In genomic region chr16:10876799-10877341, GRCh38 we compare ENCODE assay signal across 1 cellular context.
TF ChIP-seq lines count a peak whose summit lies in the region.

CIITA (plus strand) TSS chr16:10877202; CDS start chr16:10877331, 129 bp downstream.

TF ChIP-seq in GM12878, 131 proteins besides CTCF, POLR2A, EP300 and RAD21 (continued from another document and continues in another):
- TF ChIP-seq, protein P1, sequence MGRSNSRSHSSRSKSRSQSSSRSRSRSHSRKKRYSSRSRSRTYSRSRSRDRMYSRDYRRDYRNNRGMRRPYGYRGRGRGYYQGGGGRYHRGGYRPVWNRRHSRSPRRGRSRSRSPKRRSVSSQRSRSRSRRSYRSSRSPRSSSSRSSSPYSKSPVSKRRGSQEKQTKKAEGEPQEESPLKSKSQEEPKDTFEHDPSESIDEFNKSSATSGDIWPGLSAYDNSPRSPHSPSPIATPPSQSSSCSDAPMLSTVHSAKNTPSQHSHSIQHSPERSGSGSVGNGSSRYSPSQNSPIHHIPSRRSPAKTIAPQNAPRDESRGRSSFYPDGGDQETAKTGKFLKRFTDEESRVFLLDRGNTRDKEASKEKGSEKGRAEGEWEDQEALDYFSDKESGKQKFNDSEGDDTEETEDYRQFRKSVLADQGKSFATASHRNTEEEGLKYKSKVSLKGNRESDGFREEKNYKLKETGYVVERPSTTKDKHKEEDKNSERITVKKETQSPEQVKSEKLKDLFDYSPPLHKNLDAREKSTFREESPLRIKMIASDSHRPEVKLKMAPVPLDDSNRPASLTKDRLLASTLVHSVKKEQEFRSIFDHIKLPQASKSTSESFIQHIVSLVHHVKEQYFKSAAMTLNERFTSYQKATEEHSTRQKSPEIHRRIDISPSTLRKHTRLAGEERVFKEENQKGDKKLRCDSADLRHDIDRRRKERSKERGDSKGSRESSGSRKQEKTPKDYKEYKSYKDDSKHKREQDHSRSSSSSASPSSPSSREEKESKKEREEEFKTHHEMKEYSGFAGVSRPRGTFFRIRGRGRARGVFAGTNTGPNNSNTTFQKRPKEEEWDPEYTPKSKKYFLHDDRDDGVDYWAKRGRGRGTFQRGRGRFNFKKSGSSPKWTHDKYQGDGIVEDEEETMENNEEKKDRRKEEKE (IDR thresholded peaks at IDR 0.05), result no peak
- no peak for TF ChIP-seq USF2 (IDR thresholded peaks at IDR 0.05; ENCODE audit: borderline replicate concordance, low read depth, low read length)
- peak; percentile 74 to 92; a peak in 3 of 4 replicates for TF ChIP-seq IKZF2 (IDR thresholded peaks at IDR 0.05)
- peak; percentile 70; the same call in 1 of the 2 replicates for TF ChIP-seq HDGF (IDR thresholded peaks at IDR 0.05)
- TF ChIP-seq, protein P2, sequence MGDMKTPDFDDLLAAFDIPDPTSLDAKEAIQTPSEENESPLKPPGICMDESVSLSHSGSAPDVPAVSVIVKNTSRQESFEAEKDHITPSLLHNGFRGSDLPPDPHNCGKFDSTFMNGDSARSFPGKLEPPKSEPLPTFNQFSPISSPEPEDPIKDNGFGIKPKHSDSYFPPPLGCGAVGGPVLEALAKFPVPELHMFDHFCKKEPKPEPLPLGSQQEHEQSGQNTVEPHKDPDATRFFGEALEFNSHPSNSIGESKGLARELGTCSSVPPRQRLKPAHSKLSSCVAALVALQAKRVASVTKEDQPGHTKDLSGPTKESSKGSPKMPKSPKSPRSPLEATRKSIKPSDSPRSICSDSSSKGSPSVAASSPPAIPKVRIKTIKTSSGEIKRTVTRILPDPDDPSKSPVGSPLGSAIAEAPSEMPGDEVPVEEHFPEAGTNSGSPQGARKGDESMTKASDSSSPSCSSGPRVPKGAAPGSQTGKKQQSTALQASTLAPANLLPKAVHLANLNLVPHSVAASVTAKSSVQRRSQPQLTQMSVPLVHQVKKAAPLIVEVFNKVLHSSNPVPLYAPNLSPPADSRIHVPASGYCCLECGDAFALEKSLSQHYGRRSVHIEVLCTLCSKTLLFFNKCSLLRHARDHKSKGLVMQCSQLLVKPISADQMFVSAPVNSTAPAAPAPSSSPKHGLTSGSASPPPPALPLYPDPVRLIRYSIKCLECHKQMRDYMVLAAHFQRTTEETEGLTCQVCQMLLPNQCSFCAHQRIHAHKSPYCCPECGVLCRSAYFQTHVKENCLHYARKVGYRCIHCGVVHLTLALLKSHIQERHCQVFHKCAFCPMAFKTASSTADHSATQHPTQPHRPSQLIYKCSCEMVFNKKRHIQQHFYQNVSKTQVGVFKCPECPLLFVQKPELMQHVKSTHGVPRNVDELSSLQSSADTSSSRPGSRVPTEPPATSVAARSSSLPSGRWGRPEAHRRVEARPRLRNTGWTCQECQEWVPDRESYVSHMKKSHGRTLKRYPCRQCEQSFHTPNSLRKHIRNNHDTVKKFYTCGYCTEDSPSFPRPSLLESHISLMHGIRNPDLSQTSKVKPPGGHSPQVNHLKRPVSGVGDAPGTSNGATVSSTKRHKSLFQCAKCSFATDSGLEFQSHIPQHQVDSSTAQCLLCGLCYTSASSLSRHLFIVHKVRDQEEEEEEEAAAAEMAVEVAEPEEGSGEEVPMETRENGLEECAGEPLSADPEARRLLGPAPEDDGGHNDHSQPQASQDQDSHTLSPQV (IDR thresholded peaks at IDR 0.05), result peak; percentile 59; the same call in 1 of the 2 replicates
- TF ChIP-seq E2F8 (IDR thresholded peaks at IDR 0.05; ENCODE audit: low read depth, partially characterized antibody), result peak; percentile 72
- TF ChIP-seq, protein P3, sequence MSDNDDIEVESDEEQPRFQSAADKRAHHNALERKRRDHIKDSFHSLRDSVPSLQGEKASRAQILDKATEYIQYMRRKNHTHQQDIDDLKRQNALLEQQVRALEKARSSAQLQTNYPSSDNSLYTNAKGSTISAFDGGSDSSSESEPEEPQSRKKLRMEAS (IDR thresholded peaks at IDR 0.05; ENCODE audit: low read depth, low read length), result 0 out of 2 replicates have a peak, but pooled peaks have one; percentile 41
- TF ChIP-seq KDM1A (IDR thresholded peaks at IDR 0.05; ENCODE audit: borderline replicate concordance), result no peak
- peak; percentile 89 for TF ChIP-seq MTA2 (IDR thresholded peaks at IDR 0.05; ENCODE audit: low read depth)
- no peak for TF ChIP-seq RBBP5 (conservative IDR thresholded peaks at IDR 0.05)
- TF ChIP-seq ZBED1 (IDR thresholded peaks at IDR 0.05; ENCODE audit: borderline replicate concordance), result peak; percentile 89
- TF ChIP-seq POLR2AphosphoS2 (IDR thresholded peaks at IDR 0.05; ENCODE audit: low read depth, low read length), result peak; percentile 75; the same call in 1 of the 2 replicates
- TF ChIP-seq RAD51 (IDR thresholded peaks at IDR 0.05), result no peak; the same call in 1 of the 2 replicates
- TF ChIP-seq SMC3 (IDR thresholded peaks at IDR 0.05; ENCODE audit: borderline replicate concordance, low read length), result no peak
- peak; percentile 82 for TF ChIP-seq MEF2A (IDR thresholded peaks at IDR 0.05; ENCODE audit: insufficient read depth, low read depth, low read length)
- TF ChIP-seq MYB (IDR thresholded peaks at IDR 0.05; ENCODE audit: borderline replicate concordance, low read depth, low read length), result peak; percentile 72
- TF ChIP-seq TARDBP (IDR thresholded peaks at IDR 0.05; ENCODE audit: borderline replicate concordance), result peak; percentile 22; the same call in 1 of the 2 replicates
- TF ChIP-seq SUPT20H (IDR thresholded peaks at IDR 0.05; ENCODE audit: borderline replicate concordance, control insufficient read depth, low read depth, low read length), result peak; percentile 91; the same call in 1 of the 2 replicates
- no peak for TF ChIP-seq ZZZ3 (IDR thresholded peaks at IDR 0.05; ENCODE audit: control insufficient read depth, insufficient read length, low read depth)
- peak; percentile 88; the same call in 1 of the 2 replicates for TF ChIP-seq RB1 (IDR thresholded peaks at IDR 0.05; ENCODE audit: borderline replicate concordance)
- TF ChIP-seq TCF7 (IDR thresholded peaks at IDR 0.05; ENCODE audit: borderline replicate concordance), result no peak
- TF ChIP-seq NR2C2 (IDR thresholded peaks at IDR 0.05; ENCODE audit: borderline replicate concordance, control insufficient read depth, insufficient read length, low read depth), result no peak
- no peak for TF ChIP-seq NFYA (IDR thresholded peaks at IDR 0.05; ENCODE audit: borderline replicate concordance, low read depth, low read length)
- TF ChIP-seq KAT2A (conservative IDR thresholded peaks at IDR 0.05; ENCODE audit: control insufficient read depth, low read depth, low read length), result no peak
- TF ChIP-seq NRF1 (conservative IDR thresholded peaks at IDR 0.05; ENCODE audit: low read depth, low read length), result no peak
- 0 out of 2 replicates have a peak, but pooled peaks have one; percentile 37 for TF ChIP-seq RFX5 (IDR thresholded peaks at IDR 0.05; ENCODE audit: low read depth, low read length)
- no peak for TF ChIP-seq MTA3 (IDR thresholded peaks at IDR 0.05; ENCODE audit: borderline replicate concordance, low read length)
- peak; percentile 79 for TF ChIP-seq ZNF687 (IDR thresholded peaks at IDR 0.05)
- no peak; the same call in 1 of the 2 replicates for TF ChIP-seq ZBTB40 (IDR thresholded peaks at IDR 0.05; ENCODE audit: borderline replicate concordance)
- peak; percentile 82; the same call in 1 of the 2 replicates for TF ChIP-seq TCF3 (IDR thresholded peaks at IDR 0.05; ENCODE audit: borderline replicate concordance, insufficient read depth, low read depth, low read length)
- peak; percentile 89 for TF ChIP-seq YY1 (IDR thresholded peaks at IDR 0.05; ENCODE audit: low read depth, low read length)
- TF ChIP-seq PAX8 (IDR thresholded peaks at IDR 0.05), result no peak
- no peak for TF ChIP-seq SREBF1 (IDR thresholded peaks at IDR 0.05; ENCODE audit: low read length)
- TF ChIP-seq STAT1 (conservative IDR thresholded peaks at IDR 0.05), result 0 out of 2 replicates have a peak, but pooled peaks have one; percentile 58
- TF ChIP-seq FOXK2 (IDR thresholded peaks at IDR 0.05), result no peak
- peak; percentile 85 for TF ChIP-seq SMAD1 (IDR thresholded peaks at IDR 0.05; ENCODE audit: low read depth, partially characterized antibody)
